Comparison of ENCODE assay signal across 30 cellular contexts in the genomic region with DNA sequence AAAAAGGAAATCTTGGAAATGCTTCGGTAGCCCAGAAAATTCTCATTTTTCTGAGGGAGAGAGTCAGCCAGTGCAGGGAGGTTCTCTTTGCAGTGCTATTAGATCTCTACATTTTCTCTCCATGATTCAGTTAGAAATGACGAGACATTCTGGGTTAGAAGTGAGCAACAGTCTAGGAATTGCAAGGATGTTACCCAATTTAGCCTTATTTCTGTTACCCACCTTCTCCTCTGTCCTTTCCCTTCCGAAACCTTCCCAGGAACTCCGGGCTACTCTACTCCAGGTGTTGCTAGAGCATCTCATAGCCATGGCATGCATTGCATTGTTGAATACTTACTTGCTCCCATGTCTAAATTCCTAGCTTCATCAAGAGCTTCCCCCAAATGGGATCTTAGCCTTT.
DNase-seq lines count a peak whose midpoint lies in the region; FAIRE-seq and TF ChIP-seq lines count a peak whose summit lies in the region.
"Had no signal": no experiment of that assay in that cellular context is flagged by ENCODE, and none has a peak within 500 bp of the region (broad histone marks: within the 10 kb centered on the region; RNA-seq: fewer than 3 reads in every experiment).

No MANE protein-coding gene starts in this region.

- no peak overlapping the region for H3K4me3 ChIP-seq in bronchial epithelial cell (ENCODE audit: low read depth, low read length)
- H3K4me3 ChIP-seq in kidney (ENCODE audit: low read length in 2 of 2) = no peak overlapping the region
- H3K4me3 ChIP-seq: GM23338, heart left ventricle, left lung, Peyer's patch, SJCRH30, uterus had no signal

- H3K27ac Mint-ChIP-seq in HFFc6 = peak overlapping the region; percentile 44
- no peak overlapping the region for H3K27ac Mint-ChIP-seq in endothelial cell (ENCODE audit: unreplicated experiment)
- H3K27ac Mint-ChIP-seq: activated T-cell treated with anti-CD3 and anti-CD28 coated beads, Interleukin-2, amount 50 U/mL, for 72 hours; CD4-positive, alpha-beta memory T cell; dendritic cell treated with granulocyte-macrophage colony-stimulating factor and Interleukin-4, amounts not matched to agents 40 ng/mL and 50 ng/mL, for 4 days; GM23338; mesothelial cell of epicardium; naive thymus-derived CD4-positive, alpha-beta T cell; T-helper 1 cell treated with Interleukin-12 subunit alpha and Interleukin-12 subunit beta and Interleukin-4 antibody, amounts not matched to agents 30 μg/mL and 1 μg/mL, for 36 hours had no signal

- no peaks in the 10 kb centered on the region for H3K4me1 ChIP-seq in kidney (ENCODE audit: control insufficient read depth in 1 of 2, insufficient read depth in 1 of 2, low read depth in 1 of 2, low read length in 2 of 2)
- H3K4me1 ChIP-seq: left lung, Peyer's patch, SJCRH30, uterus had no signal

- no peaks in the 10 kb centered on the region for H3K27me3 ChIP-seq in bronchial epithelial cell (ENCODE audit: control insufficient read depth, insufficient read depth, low read length)
- H3K27me3 ChIP-seq: heart left ventricle, left lung, Peyer's patch, SJCRH30, uterus had no signal

- H3K4me1 Mint-ChIP-seq in HFFc6 (ENCODE audit: low read depth) (peaks cover 62% of the 10 kb centered on the region), endothelial cell (ENCODE audit: unreplicated experiment) (no peaks in the 10 kb centered on the region)

- no peaks in the 10 kb centered on the region for H3K36me3 Mint-ChIP-seq in HFFc6 (ENCODE audit: low read depth)
- H3K36me3 Mint-ChIP-seq in endothelial cell (ENCODE audit: low read depth, unreplicated experiment) = no peaks in the 10 kb centered on the region
- H3K36me3 Mint-ChIP-seq: CD4-positive, alpha-beta memory T cell; mesothelial cell of epicardium had no signal

- H3K9me3 Mint-ChIP-seq in HFFc6 (peaks cover 3% of the 10 kb centered on the region; the same call in 1 of the 2 replicates), endothelial cell (ENCODE audit: unreplicated experiment) (peaks cover 4% of the 10 kb centered on the region)
- H3K9me3 Mint-ChIP-seq: dendritic cell treated with granulocyte-macrophage colony-stimulating factor and Interleukin-4, amounts not matched to agents 40 ng/mL and 50 ng/mL, for 4 days; T-helper 1 cell treated with Interleukin-12 subunit alpha and Interleukin-12 subunit beta and Interleukin-4 antibody, amounts not matched to agents 30 μg/mL and 1 μg/mL, for 36 hours had no signal

- intact Hi-C loops in kidney (cut with DNase I) = no loop called here

- H3K27ac ChIP-seq in kidney (ENCODE audit: low read depth in 2 of 2, low read length in 2 of 2) = no peak overlapping the region
- H3K27ac ChIP-seq: heart left ventricle, left lung, Peyer's patch, SJCRH30, uterus had no signal

- FAIRE-seq in bronchial epithelial cell (lab: Jason Lieb, UNC) (no peak), kidney (lab: Jason Lieb, UNC) (no peak)
- FAIRE-seq: endometrium had no signal

- no peaks in the 10 kb centered on the region for H3K9me3 ChIP-seq in kidney (ENCODE audit: control insufficient read depth in 1 of 2, low read length in 2 of 2)
- H3K9me3 ChIP-seq: left lung, Peyer's patch, SJCRH30, uterus had no signal

- H3K4me3 Mint-ChIP-seq in HFFc6 (peak overlapping the region; percentile 75), endothelial cell (ENCODE audit: unreplicated experiment) (no peak overlapping the region)
- H3K4me3 Mint-ChIP-seq: activated T-cell treated with anti-CD3 and anti-CD28 coated beads, Interleukin-2, amount 50 U/mL, for 72 hours; CD4-positive, alpha-beta memory T cell; dendritic cell treated with granulocyte-macrophage colony-stimulating factor and Interleukin-4, amounts not matched to agents 40 ng/mL and 50 ng/mL, for 4 days; GM23338; mesothelial cell of epicardium; naive thymus-derived CD4-positive, alpha-beta T cell; T-helper 1 cell treated with Interleukin-12 subunit alpha and Interleukin-12 subunit beta and Interleukin-4 antibody, amounts not matched to agents 30 μg/mL and 1 μg/mL, for 36 hours had no signal

- peak; percentile 73 for DNase-seq in AG08396 (ENCODE audit: low spot score)
- DNase-seq in HFFc6 = peak; percentile 47
- peak; percentile 50 for DNase-seq in bronchial epithelial cell (ENCODE audit: low read depth)
- DNase-seq in kidney tubule cell (ENCODE audit: low spot score) = peak; percentile 96
- DNase-seq in kidney = no peak
- DNase-seq in endothelial cell (ENCODE audit: low spot score) = no peak
- DNase-seq in T-helper 1 cell = no peak
- no peak for DNase-seq in NCI-H1417 (lab: John Stamatoyannopoulos, UW)
- DNase-seq: activated naive CD4-positive, alpha-beta T cell treated with anti-CD3 and anti-CD28 coated beads, Interleukin-2, amount 50 U/mL, for 16 hours; activated T-cell treated with anti-CD3 and anti-CD28 coated beads, Interleukin-2, amount 50 U/mL, for 72 hours; anterior cingulate cortex; CD4-positive, alpha-beta memory T cell; central memory CD4-positive, alpha-beta T cell; heart left ventricle; Kasumi-1; left lung; naive thymus-derived CD4-positive, alpha-beta T cell; NCI-H1092; NCI-H1930; NCI-H526 treated with DMSO at 0.1 percent for 48 hours; occipital lobe; Peyer's patch; retina; SJCRH30; uterus had no signal

- H3K27me3 Mint-ChIP-seq in HFFc6 (ENCODE audit: insufficient read depth) = no peaks in the 10 kb centered on the region
- no peaks in the 10 kb centered on the region for H3K27me3 Mint-ChIP-seq in endothelial cell (ENCODE audit: unreplicated experiment)
- H3K27me3 Mint-ChIP-seq: dendritic cell treated with granulocyte-macrophage colony-stimulating factor and Interleukin-4, amounts not matched to agents 40 ng/mL and 50 ng/mL, for 4 days had no signal

- no peak for TF ChIP-seq CTCF in HFFc6 (IDR thresholded peaks at IDR 0.05)
- no peak for TF ChIP-seq CTCF in bronchial epithelial cell (IDR thresholded peaks at IDR 0.05; ENCODE audit: insufficient read depth, low read length, severe bottlenecking)
- no peak for TF ChIP-seq CTCF in kidney (IDR thresholded peaks at IDR 0.05; ENCODE audit: borderline replicate concordance, extremely low read depth, insufficient read depth)
- TF ChIP-seq CTCF in endothelial cell (IDR thresholded peaks at IDR 0.05; ENCODE audit: unreplicated experiment) = no peak

- no peak overlapping the region for H3K9ac ChIP-seq in kidney (ENCODE audit: low read length in 2 of 2)

- no peaks in the 10 kb centered on the region for H3K36me3 ChIP-seq in bronchial epithelial cell (ENCODE audit: control insufficient read depth, insufficient read depth, low read length)
- H3K36me3 ChIP-seq in kidney (ENCODE audit: control insufficient read depth in 1 of 2, insufficient read depth in 2 of 2, low read length in 2 of 2) = no peaks in the 10 kb centered on the region
- H3K36me3 ChIP-seq: heart left ventricle, left lung, Peyer's patch, SJCRH30, uterus had no signal

Comparison
In these comparisons a context has a peak if more than half of its experiments do, and no peak if none do; other contexts are left out.
1. DNase-seq: peak in AG08396 (single experiment), HFFc6 (single experiment), bronchial epithelial cell (single experiment) and kidney tubule cell (single experiment); none in kidney (single experiment), endothelial cell (single experiment), T-helper 1 cell (0 of 5) and NCI-H1417 (0 of 3).